In genomic region chr3:151881137-151881536, GRCh38 we compare ENCODE assay signal across 24 cellular contexts. TPM values are rescaled to one million over a fixed set of nuclear protein-coding genes. Genes with fewer than 3 reads are reported as not detected.
"Had no signal": no experiment of that assay in that cellular context is flagged by ENCODE, and none has a peak within 500 bp of the region (broad histone marks: within the 10 kb centered on the region; RNA-seq: fewer than 3 reads in every experiment).

No MANE protein-coding gene starts in this region.

- H3K27me3 ChIP-seq: ascending aorta, cardiac muscle cell had no signal

- H3K36me3 ChIP-seq: ascending aorta, cardiac muscle cell had no signal

- ATAC-seq: activated CD8-positive, alpha-beta T cell treated with anti-CD3 and anti-CD28 coated beads for 36 hours; PC-3 had no signal

- H3K27ac ChIP-seq: ascending aorta, cardiac muscle cell had no signal

- FAIRE-seq: RCC 7860, TTC549 had no signal

- H3K4me3 ChIP-seq: ascending aorta, cardiac muscle cell had no signal

- DNase-seq: activated CD4-positive, alpha-beta T cell treated with anti-CD3 and anti-CD28 coated beads, Interleukin-2, amount 10 ng/mL, durations not matched to agents 24 days and 14 days; activated CD4-positive, alpha-beta T cell treated with anti-CD3 and anti-CD28 coated beads, Interleukin-2, amount 50 U/mL, for 4 hours; activated CD8-positive, alpha-beta T cell treated with anti-CD3 and anti-CD28 coated beads for 36 hours; activated gamma-delta T cell; activated naive CD4-positive, alpha-beta T cell treated with Interleukin-2 at 50 U/mL for 16 hours; activated naive CD8-positive, alpha-beta T cell treated with anti-CD3 and anti-CD28 coated beads, Interleukin-2, amount 10 ng/mL, durations not matched to agents 7 days and 5 days; activated T-cell treated with anti-CD3 and anti-CD28 coated beads, Interleukin-2, amount 50 U/mL, for 24 hours; amygdala; NCI-H1048; NCI-H1105 treated with DMSO at 0.1 percent for 48 hours; NCI-H1436 treated with DMSO at 0.1 percent for 48 hours; NCI-H1694 treated with DMSO at 0.1 percent for 48 hours; NCI-H2029; NCI-H510A; NCI-H526; NCI-H748 treated with DMSO at 0.1 percent for 48 hours; NK-92 treated with Interleukin-12 subunit alpha and Interleukin-12 subunit beta, amount 100 ng/mL, for 24 hours; PC-3; Right ventricle myocardium superior had no signal

RNA-seq across cellular contexts. Expression of gene SUCNR1, which starts 7.7 kb away (rescaled TPM):
- total RNA-seq: activated CD4-positive, alpha-beta T cell treated with anti-CD3 and anti-CD28 coated beads, Interleukin-2, amount 10 ng/mL, durations not matched to agents 24 days and 14 days; activated CD8-positive, alpha-beta T cell treated with anti-CD3 and anti-CD28 coated beads for 36 hours; activated T-helper 2 cell treated with anti-CD3 and anti-CD28 coated beads, Interferon-gamma antibody, Interleukin-2, Interleukin-4, amounts not matched to agents 10 μg/mL and 5 μg/mL and 100 μg/mL, durations not matched to agents 14 hours and 24 hours and 36 hours; cardiac muscle cell; PC-3 had no signal
- polyA plus RNA-seq: cardiac muscle cell had no signal
